Comparison of ENCODE assay signal across 8 cellular contexts in genomic region chr6:83215131-83216047, GRCh38. TPM values are rescaled to one million over a fixed set of nuclear protein-coding genes. Genes with fewer than 3 reads are reported as not detected.
DNase-seq lines count a peak whose midpoint lies in the region; ATAC-seq and TF ChIP-seq lines count a peak whose summit lies in the region.

No MANE protein-coding gene starts in this region.

- no peak for TF ChIP-seq EP300 in neural cell (conservative IDR thresholded peaks at IDR 0.05; ENCODE audit: poor library complexity, severe bottlenecking)

- DNase-seq in EL = peak; percentile 75
- DNase-seq in HT1080 (ENCODE audit: low read depth) = peak; percentile 48
- peak; percentile 67 for DNase-seq in NOMO-1 treated with DMSO at 0.1 percent for 48 hours (lab: John Stamatoyannopoulos, UW; ENCODE audit: unreplicated experiment)
- peak; percentile 28 for DNase-seq in activated T-cell treated with anti-CD3 and anti-CD28 coated beads for 24 hours (ENCODE audit: low read depth)
- DNase-seq in fibroblast of gingiva (ENCODE audit: low read depth) = peak; percentile 79
- DNase-seq in upper lobe of right lung = no peak

- intact Hi-C loops in upper lobe of right lung (cut with DNase I) = no loop called here

- TF ChIP-seq CTCF in neural cell (IDR thresholded peaks at IDR 0.05; ENCODE audit: poor library complexity, severe bottlenecking) = peak; percentile 90
- peak; percentile 78 for TF ChIP-seq CTCF in upper lobe of right lung (IDR thresholded peaks at IDR 0.05)

- no peaks in the 10 kb centered on the region for H3K4me1 ChIP-seq in upper lobe of right lung

- ATAC-seq in GM21526 (IDR thresholded peaks at IDR 0.05; ENCODE audit: low FRiP score, unreplicated experiment) (peak; percentile 98), upper lobe of right lung (peak; percentile 95)

- H2AFZ ChIP-seq in neural cell (ENCODE audit: low read depth, low read length) = no peak overlapping the region

- no peaks in the 10 kb centered on the region for H4K20me1 ChIP-seq in neural cell (ENCODE audit: insufficient read depth)

- H3K4me3 ChIP-seq in neural cell (ENCODE audit: low read length) (no peak overlapping the region), upper lobe of right lung (no peak overlapping the region)

- H3K79me2 ChIP-seq in neural cell (replicated peaks; ENCODE audit: insufficient read depth, low read length) = no peaks in the 10 kb centered on the region

- H3K9me3 ChIP-seq in neural cell (ENCODE audit: low read length) (no peaks in the 10 kb centered on the region), upper lobe of right lung (no peaks in the 10 kb centered on the region)

- H3F3A ChIP-seq in neural cell (ENCODE audit: insufficient read depth, low read length, poor library complexity, severe bottlenecking) = no peaks in the 10 kb centered on the region

- H3K9me2 ChIP-seq in neural cell (ENCODE audit: insufficient read depth, low read length) = no peaks in the 10 kb centered on the region

- H3K27me3 ChIP-seq in neural cell (ENCODE audit: insufficient read depth, low read depth, low read length) = no peaks in the 10 kb centered on the region
- no peaks in the 10 kb centered on the region for H3K27me3 ChIP-seq in upper lobe of right lung

- peak; percentile 86 for TF ChIP-seq RAD21 in neural cell (conservative IDR thresholded peaks at IDR 0.05)

- no peak overlapping the region for H3K9ac ChIP-seq in neural cell (ENCODE audit: low read length)

- H3K36me3 ChIP-seq in neural cell (ENCODE audit: insufficient read depth, low read length) (no peaks in the 10 kb centered on the region), upper lobe of right lung (no peaks in the 10 kb centered on the region)

- H3K27ac ChIP-seq in neural cell (ENCODE audit: low read length) = no peak overlapping the region
- no peak overlapping the region for H3K27ac ChIP-seq in upper lobe of right lung

- no peak overlapping the region for H3K4me2 ChIP-seq in neural cell (ENCODE audit: low read length)

TF ChIP-seq in neural cell, 6 proteins besides CTCF, POLR2A, EP300 and RAD21:
- TF ChIP-seq SMC3 (conservative IDR thresholded peaks at IDR 0.05; ENCODE audit: poor library complexity) = peak; percentile 84
- TF ChIP-seq REST (IDR thresholded peaks at IDR 0.05; ENCODE audit: borderline replicate concordance) = no peak
- peak; percentile 27 for TF ChIP-seq POLR2AphosphoS5 (IDR thresholded peaks at IDR 0.05)

RNA-seq across cellular contexts. Expression of gene RWDD2A, which starts 22.2 kb away (rescaled TPM):
- 1.4 and 1.7 TPM in 2 replicates for total RNA-seq in HT1080 (2014; rRNA removed; shearing (Covaris generic))
- polyA plus RNA-seq in HT1080 (2015; cell fraction: cytosol; rRNA removed) = 2.4 and 2.5 TPM in 2 replicates
- polyA plus RNA-seq in HT1080 (2015; cell fraction: nucleus; rRNA removed) = 5.2 and 5.4 TPM in 2 replicates
- 6.3 and 6.6 TPM in 2 replicates for polyA plus RNA-seq in neural cell
- 5.4 and 6.0 TPM in 2 replicates for polyA minus RNA-seq in neural cell
- total RNA-seq in upper lobe of right lung = 3.5 TPM

RNA-seq across cellular contexts. Expression of gene PGM3, which starts 22.3 kb away (rescaled TPM):
- total RNA-seq in HT1080 (2014; rRNA removed; shearing (Covaris generic)) = 22.7 and 26.8 TPM in 2 replicates
- 22.2 and 25.6 TPM in 2 replicates for polyA plus RNA-seq in HT1080 (2015; cell fraction: cytosol; rRNA removed)
- 41.9 and 44.0 TPM in 2 replicates for polyA plus RNA-seq in HT1080 (2015; cell fraction: nucleus; rRNA removed)
- 30.6 and 198 TPM in 2 replicates for polyA plus RNA-seq in neural cell
- 31.4 and 32.0 TPM in 2 replicates for polyA minus RNA-seq in neural cell
- 37.3 TPM for total RNA-seq in upper lobe of right lung
